In genomic region chr3:184110316-184110725, GRCh38 we compare ENCODE assay signal across 16 cellular contexts. TPM values are rescaled to one million over a fixed set of nuclear protein-coding genes. Genes with fewer than 3 reads are reported as not detected.
DNase-seq lines count a peak whose midpoint lies in the region; ATAC-seq, FAIRE-seq and TF ChIP-seq lines count a peak whose summit lies in the region.
"Had no signal": no experiment of that assay in that cellular context is flagged by ENCODE, and none has a peak within 500 bp of the region (broad histone marks: within the 10 kb centered on the region; RNA-seq: fewer than 3 reads in every experiment).

No MANE protein-coding gene starts in this region.

- TF ChIP-seq POLR2A in HepG2 (IDR thresholded peaks at IDR 0.05; ENCODE audit: insufficient read depth in 1 of 2, low read depth in 2 of 2, low read length in 2 of 2) = no peak

- H3K27ac Mint-ChIP-seq in activated naive CD4-positive, alpha-beta T cell treated with anti-CD3 and anti-CD28 coated beads, Interleukin-2, amount 10 ng/mL, durations not matched to agents 7 days and 5 days = no peak overlapping the region

- peaks cover 6% of the 10 kb centered on the region; the same call in 1 of the 2 replicates for H3K27me3 ChIP-seq in MG63
- peaks cover 0 to 2% of the 10 kb centered on the region in 2 experiments; a peak in 1 of 5 replicates for H3K27me3 ChIP-seq in HepG2 (ENCODE audit: control insufficient read depth in 1 of 2, insufficient read depth in 2 of 2, low read length in 2 of 2)
- H3K27me3 ChIP-seq: BLaER1 treated with 17β-estradiol and CSF1 and Interleukin-3, amounts not matched to agents 10 nM and 100 nM had no signal

- no peaks in the 10 kb centered on the region for H3K9me3 Mint-ChIP-seq in activated naive CD4-positive, alpha-beta T cell treated with anti-CD3 and anti-CD28 coated beads, Interleukin-2, amount 10 ng/mL, durations not matched to agents 7 days and 5 days

- no peak overlapping the region for H2AFZ ChIP-seq in HepG2 (ENCODE audit: low read length)

- in situ Hi-C loops in HepG2 (cut with HindIII; ENCODE audit: extremely low pct_ligation_motif_present, low pct_unique_long_range_greater_than_20kb) = no loop called here

- intact Hi-C loops in HepG2 (cut with micrococcal nuclease; ENCODE audit: unreplicated experiment) = no loop called here
- intact Hi-C loops in head of caudate nucleus (cut with DNase I) = no loop called here

- H3K4me3 ChIP-seq in MG63 (no peak overlapping the region), HepG2 (replicated peaks in 1 of 3; ENCODE audit: insufficient read depth in 1 of 3, low read depth in 2 of 3, low read length in 3 of 3) (no peak overlapping the region; a peak in 1 of 6 replicates)
- H3K4me3 ChIP-seq: BLaER1 treated with 17β-estradiol and CSF1 and Interleukin-3, amounts not matched to agents 10 nM and 100 nM had no signal

- peaks cover 21% of the 10 kb centered on the region for H3K27me3 Mint-ChIP-seq in activated naive CD4-positive, alpha-beta T cell treated with anti-CD3 and anti-CD28 coated beads, Interleukin-2, amount 10 ng/mL, durations not matched to agents 7 days and 5 days

- peaks cover 7% of the 10 kb centered on the region for H3K4me1 ChIP-seq in HepG2 (ENCODE audit: insufficient read depth, low read length)

- peak; percentile 79 for DNase-seq in EL
- DNase-seq in MG63 = peak; percentile 78
- DNase-seq in amniotic epithelial cell (ENCODE audit: low read depth) = peak; percentile 15
- DNase-seq in HepG2 (ENCODE audit: low spot score) = peak; percentile 50
- DNase-seq in activated naive CD4-positive, alpha-beta T cell treated with anti-CD3 and anti-CD28 coated beads, Interleukin-2, amount 10 ng/mL, durations not matched to agents 7 days and 5 days = no peak
- DNase-seq in head of caudate nucleus = no peak
- no peak for DNase-seq in cerebellar cortex (ENCODE audit: low spot score)
- DNase-seq: activated CD4-positive, alpha-beta T cell treated with anti-CD3 and anti-CD28 coated beads, Interleukin-2, amount 50 U/mL, for 1 hour; activated naive CD4-positive, alpha-beta T cell; NCI-H1105; NCI-H510A; right cardiac atrium had no signal

- WGBS in HepG2 (ENCODE audit: low lambda C conversion rate) = 5% methylated on average over 5 of the region's 7 CpGs

- no peaks in the 10 kb centered on the region for H3K79me2 ChIP-seq in HepG2 (ENCODE audit: insufficient read depth, low read length)

- no TSS peak for BruUV-seq in HepG2 (replicated peaks; lab: Mats Ljungman, UMichigan)

- no peak overlapping the region for H3K9ac ChIP-seq in HepG2 (ENCODE audit: insufficient read depth, low read depth, low read length)
- H3K9ac ChIP-seq: BLaER1 treated with 17β-estradiol and CSF1 and Interleukin-3, amounts not matched to agents 10 nM and 100 nM had no signal

- H4K20me1 ChIP-seq in HepG2 (ENCODE audit: insufficient read depth, low read length) = no peaks in the 10 kb centered on the region
- H4K20me1 ChIP-seq: BLaER1 treated with 17β-estradiol and CSF1 and Interleukin-3, amounts not matched to agents 10 nM and 100 nM had no signal

- peak overlapping the region; percentile 60; the same call in 1 of the 2 replicates for H3K4me2 ChIP-seq in HepG2 (ENCODE audit: low read depth, low read length)

- H3K4me3 Mint-ChIP-seq in activated naive CD4-positive, alpha-beta T cell treated with anti-CD3 and anti-CD28 coated beads, Interleukin-2, amount 10 ng/mL, durations not matched to agents 7 days and 5 days = no peak overlapping the region

- TF ChIP-seq EP300 in HepG2 (IDR thresholded peaks at IDR 0.05; ENCODE audit: low read depth in 2 of 2, low read length in 2 of 2) = no peak
- no peak for TF ChIP-seq EP300 in HepG2 (CRISPR knock-in tag; IDR thresholded peaks at IDR 0.05; ENCODE audit: borderline replicate concordance)

- H3K4me1 Mint-ChIP-seq in activated naive CD4-positive, alpha-beta T cell treated with anti-CD3 and anti-CD28 coated beads, Interleukin-2, amount 10 ng/mL, durations not matched to agents 7 days and 5 days = no peaks in the 10 kb centered on the region

- no peak for TF ChIP-seq CTCF in HepG2 (CRISPR knock-in tag; IDR thresholded peaks at IDR 0.05)

- H3K9me3 ChIP-seq in MG63 = no peaks in the 10 kb centered on the region
- H3K9me3 ChIP-seq in HepG2 (ENCODE audit: low read length) = no peaks in the 10 kb centered on the region
- H3K9me3 ChIP-seq: BLaER1 treated with 17β-estradiol and CSF1 and Interleukin-3, amounts not matched to agents 10 nM and 100 nM had no signal

- no peak for TF ChIP-seq RAD21 in HepG2 (CRISPR knock-in tag; IDR thresholded peaks at IDR 0.05)

- no peak for FAIRE-seq in HepG2 (lab: Jason Lieb, UNC)

- H3K36me3 ChIP-seq in MG63 (no peaks in the 10 kb centered on the region), HepG2 (replicated peaks in 1 of 2; ENCODE audit: control insufficient read depth in 1 of 2, insufficient read depth in 2 of 2, low read length in 2 of 2) (no peaks in the 10 kb centered on the region)
- H3K36me3 ChIP-seq: BLaER1 treated with 17β-estradiol and CSF1 and Interleukin-3, amounts not matched to agents 10 nM and 100 nM had no signal

- peak; percentile 66 for ATAC-seq in HepG2
- ATAC-seq in GM18511 (IDR thresholded peaks at IDR 0.05; ENCODE audit: unreplicated experiment) = no peak
- ATAC-seq: right cardiac atrium had no signal

- no peak overlapping the region for H3K27ac ChIP-seq in HepG2 (ENCODE audit: extremely low read length, insufficient read depth, low read length)
- H3K27ac ChIP-seq: BLaER1 treated with 17β-estradiol and CSF1 and Interleukin-3, amounts not matched to agents 10 nM and 100 nM; HL-60 had no signal

- POLR2A ChIA-PET in HepG2 (lab: Yijun Ruan, JAX) = no interaction called here

- CTCF ChIA-PET in HepG2 (lab: Yijun Ruan, JAX; ENCODE audit: low intra/inter-chr PET ratio, low total read pairs) = no interaction called here
- CTCF ChIA-PET in activated naive CD4-positive, alpha-beta T cell treated with anti-CD3 and anti-CD28 coated beads, Interleukin-2, amount 10 ng/mL, durations not matched to agents 7 days and 5 days (lab: Charles Lee) = no interaction called here

- H3K36me3 Mint-ChIP-seq in activated naive CD4-positive, alpha-beta T cell treated with anti-CD3 and anti-CD28 coated beads, Interleukin-2, amount 10 ng/mL, durations not matched to agents 7 days and 5 days = no peaks in the 10 kb centered on the region

RNA-seq across cellular contexts. Expression of gene HTR3E, which starts 13.5 kb away (rescaled TPM):
- total RNA-seq in MG63 (2014; rRNA removed; shearing (Covaris generic); ENCODE audit: low replicate concordance) = not detected in 2 replicates
- total RNA-seq in HepG2 (2016; rRNA removed; fragmentation: Illumina TruSeq; extraction: Trizol) = not detected in 2 replicates
- total RNA-seq in HepG2 (2016; cell fraction: cytosol; rRNA removed; fragmentation: Illumina TruSeq; extraction: Trizol; ENCODE audit: low read depth) = not detected in 2 replicates
- total RNA-seq in HepG2 (2016; cell fraction: insoluble cytoplasmic fraction; rRNA removed; fragmentation: Illumina TruSeq; extraction: Trizol) = not detected in 2 replicates
- total RNA-seq in HepG2 (2016; cell fraction: membrane; rRNA removed; fragmentation: Illumina TruSeq; extraction: Trizol) = not detected in 2 replicates
- not detected in 2 replicates for total RNA-seq in HepG2 (2016; cell fraction: nucleus; rRNA removed; fragmentation: Illumina TruSeq; extraction: Trizol)
- not detected in 2 replicates for polyA plus RNA-seq in HepG2 (2011; rRNA removed)
- polyA plus RNA-seq in HepG2 (2011; cell fraction: cytosol; rRNA removed) = not detected in 2 replicates
- not detected in 2 replicates for polyA plus RNA-seq in HepG2 (2011; cell fraction: nucleus; rRNA removed)
- polyA plus RNA-seq in HepG2 (2012) = not detected in 2 replicates
- not detected in 2 replicates for polyA plus RNA-seq in HepG2 (2016; cell fraction: cytosol; fragmentation: Illumina TruSeq; extraction: Trizol; ENCODE audit: low read depth)
- not detected in 2 replicates for polyA plus RNA-seq in HepG2 (2016; cell fraction: insoluble cytoplasmic fraction; fragmentation: Illumina TruSeq; extraction: Trizol; ENCODE audit: low read depth)
- polyA plus RNA-seq in HepG2 (2016; cell fraction: membrane; fragmentation: Illumina TruSeq; extraction: Trizol; ENCODE audit: low read depth) = not detected in 2 replicates
- not detected in 2 replicates for polyA plus RNA-seq in HepG2 (2016; cell fraction: nucleus; fragmentation: Illumina TruSeq; extraction: Trizol; ENCODE audit: insufficient read depth, low read depth)
- polyA minus RNA-seq in HepG2 (2011; rRNA and poly(A)+ RNA removed; ENCODE audit: low replicate concordance) = not detected in 2 replicates
- polyA minus RNA-seq in HepG2 (2011; cell fraction: cytosol; rRNA and poly(A)+ RNA removed) = not detected in 2 replicates
- polyA minus RNA-seq in HepG2 (2011; cell fraction: nucleus; rRNA and poly(A)+ RNA removed) = not detected in 2 replicates
- total RNA-seq: chondrocyte, right cardiac atrium had no signal
- polyA plus RNA-seq: right cardiac atrium had no signal

RNA-seq across cellular contexts. Expression of gene EIF2B5, which starts 24.8 kb away (rescaled TPM):
- total RNA-seq in MG63 (2014; rRNA removed; shearing (Covaris generic); ENCODE audit: low replicate concordance) = 41.7 and 50.5 TPM in 2 replicates
- total RNA-seq in HepG2 (2016; rRNA removed; fragmentation: Illumina TruSeq; extraction: Trizol) = 60.2 and 60.3 TPM in 2 replicates
- 13.3 and 14.4 TPM in 2 replicates for total RNA-seq in HepG2 (2016; cell fraction: cytosol; rRNA removed; fragmentation: Illumina TruSeq; extraction: Trizol; ENCODE audit: low read depth)
- 56.4 and 59.3 TPM in 2 replicates for total RNA-seq in HepG2 (2016; cell fraction: insoluble cytoplasmic fraction; rRNA removed; fragmentation: Illumina TruSeq; extraction: Trizol)
- 25.4 and 30.0 TPM in 2 replicates for total RNA-seq in HepG2 (2016; cell fraction: membrane; rRNA removed; fragmentation: Illumina TruSeq; extraction: Trizol)
- 46.2 and 46.9 TPM in 2 replicates for total RNA-seq in HepG2 (2016; cell fraction: nucleus; rRNA removed; fragmentation: Illumina TruSeq; extraction: Trizol)
- 38.4 and 42.2 TPM in 2 replicates for polyA plus RNA-seq in HepG2 (2011; rRNA removed)
- polyA plus RNA-seq in HepG2 (2011; cell fraction: cytosol; rRNA removed) = 31.2 and 31.6 TPM in 2 replicates
- polyA plus RNA-seq in HepG2 (2011; cell fraction: nucleus; rRNA removed) = 105 and 110 TPM in 2 replicates
- 31.8 and 34.3 TPM in 2 replicates for polyA plus RNA-seq in HepG2 (2012)
- 12.5 and 14.4 TPM in 2 replicates for polyA plus RNA-seq in HepG2 (2016; cell fraction: cytosol; fragmentation: Illumina TruSeq; extraction: Trizol; ENCODE audit: low read depth)
- polyA plus RNA-seq in HepG2 (2016; cell fraction: insoluble cytoplasmic fraction; fragmentation: Illumina TruSeq; extraction: Trizol; ENCODE audit: low read depth) = 49.2 and 49.4 TPM in 2 replicates
- 17.8 and 21.2 TPM in 2 replicates for polyA plus RNA-seq in HepG2 (2016; cell fraction: membrane; fragmentation: Illumina TruSeq; extraction: Trizol; ENCODE audit: low read depth)
- polyA plus RNA-seq in HepG2 (2016; cell fraction: nucleus; fragmentation: Illumina TruSeq; extraction: Trizol; ENCODE audit: insufficient read depth, low read depth) = 79.9 and 81.6 TPM in 2 replicates
- polyA minus RNA-seq in HepG2 (2011; rRNA and poly(A)+ RNA removed; ENCODE audit: low replicate concordance) = 63.6 and 87.1 TPM in 2 replicates
- polyA minus RNA-seq in HepG2 (2011; cell fraction: cytosol; rRNA and poly(A)+ RNA removed) = 14.2 and 16.3 TPM in 2 replicates
- 53.6 and 66.0 TPM in 2 replicates for polyA minus RNA-seq in HepG2 (2011; cell fraction: nucleus; rRNA and poly(A)+ RNA removed)

RNA-seq across cellular contexts. Expression of gene DVL3, which starts 44.9 kb away (rescaled TPM):
- 20.8 and 42.6 TPM in 2 replicates for total RNA-seq in MG63 (2014; rRNA removed; shearing (Covaris generic); ENCODE audit: low replicate concordance)
- total RNA-seq in HepG2 (2016; rRNA removed; fragmentation: Illumina TruSeq; extraction: Trizol) = 25.4 and 29.0 TPM in 2 replicates
- 23.8 and 24.8 TPM in 2 replicates for total RNA-seq in HepG2 (2016; cell fraction: cytosol; rRNA removed; fragmentation: Illumina TruSeq; extraction: Trizol; ENCODE audit: low read depth)
- 20.5 and 27.5 TPM in 2 replicates for total RNA-seq in HepG2 (2016; cell fraction: insoluble cytoplasmic fraction; rRNA removed; fragmentation: Illumina TruSeq; extraction: Trizol)
- total RNA-seq in HepG2 (2016; cell fraction: membrane; rRNA removed; fragmentation: Illumina TruSeq; extraction: Trizol) = 52.6 and 55.8 TPM in 2 replicates
- 28.8 and 35.1 TPM in 2 replicates for total RNA-seq in HepG2 (2016; cell fraction: nucleus; rRNA removed; fragmentation: Illumina TruSeq; extraction: Trizol)
- 36.1 and 42.9 TPM in 2 replicates for polyA plus RNA-seq in HepG2 (2011; rRNA removed)
- 18.8 and 21.5 TPM in 2 replicates for polyA plus RNA-seq in HepG2 (2011; cell fraction: cytosol; rRNA removed)
- 166 and 190 TPM in 2 replicates for polyA plus RNA-seq in HepG2 (2011; cell fraction: nucleus; rRNA removed)
- polyA plus RNA-seq in HepG2 (2012) = 37.1 and 38.4 TPM in 2 replicates
- 40.0 and 43.8 TPM in 2 replicates for polyA plus RNA-seq in HepG2 (2016; cell fraction: cytosol; fragmentation: Illumina TruSeq; extraction: Trizol; ENCODE audit: low read depth)
- polyA plus RNA-seq in HepG2 (2016; cell fraction: insoluble cytoplasmic fraction; fragmentation: Illumina TruSeq; extraction: Trizol; ENCODE audit: low read depth) = 28.4 and 42.1 TPM in 2 replicates
- 59.8 and 69.8 TPM in 2 replicates for polyA plus RNA-seq in HepG2 (2016; cell fraction: membrane; fragmentation: Illumina TruSeq; extraction: Trizol; ENCODE audit: low read depth)
- polyA plus RNA-seq in HepG2 (2016; cell fraction: nucleus; fragmentation: Illumina TruSeq; extraction: Trizol; ENCODE audit: insufficient read depth, low read depth) = 134 and 135 TPM in 2 replicates
- 62.6 and 62.7 TPM in 2 replicates for polyA minus RNA-seq in HepG2 (2011; rRNA and poly(A)+ RNA removed; ENCODE audit: low replicate concordance)
- 24.4 and 29.1 TPM in 2 replicates for polyA minus RNA-seq in HepG2 (2011; cell fraction: cytosol; rRNA and poly(A)+ RNA removed)
- 50.5 and 58.6 TPM in 2 replicates for polyA minus RNA-seq in HepG2 (2011; cell fraction: nucleus; rRNA and poly(A)+ RNA removed)

RNA-seq across cellular contexts. Expression of gene HTR3C, which starts 57.5 kb away (rescaled TPM):
- total RNA-seq in MG63 (2014; rRNA removed; shearing (Covaris generic); ENCODE audit: low replicate concordance) = not detected in 2 replicates
- not detected in 2 replicates for total RNA-seq in HepG2 (2016; rRNA removed; fragmentation: Illumina TruSeq; extraction: Trizol)
- not detected in 2 replicates for total RNA-seq in HepG2 (2016; cell fraction: cytosol; rRNA removed; fragmentation: Illumina TruSeq; extraction: Trizol; ENCODE audit: low read depth)
- total RNA-seq in HepG2 (2016; cell fraction: insoluble cytoplasmic fraction; rRNA removed; fragmentation: Illumina TruSeq; extraction: Trizol) = not detected in 2 replicates
- total RNA-seq in HepG2 (2016; cell fraction: membrane; rRNA removed; fragmentation: Illumina TruSeq; extraction: Trizol) = not detected in 2 replicates
- total RNA-seq in HepG2 (2016; cell fraction: nucleus; rRNA removed; fragmentation: Illumina TruSeq; extraction: Trizol) = not detected in 2 replicates
- polyA plus RNA-seq in HepG2 (2011; rRNA removed) = not detected in 2 replicates
- polyA plus RNA-seq in HepG2 (2011; cell fraction: cytosol; rRNA removed) = not detected in 2 replicates
- polyA plus RNA-seq in HepG2 (2011; cell fraction: nucleus; rRNA removed) = not detected in 2 replicates
- not detected in 2 replicates for polyA plus RNA-seq in HepG2 (2012)
- polyA plus RNA-seq in HepG2 (2016; cell fraction: cytosol; fragmentation: Illumina TruSeq; extraction: Trizol; ENCODE audit: low read depth) = not detected in 2 replicates
- polyA plus RNA-seq in HepG2 (2016; cell fraction: insoluble cytoplasmic fraction; fragmentation: Illumina TruSeq; extraction: Trizol; ENCODE audit: low read depth) = not detected in 2 replicates
- polyA plus RNA-seq in HepG2 (2016; cell fraction: membrane; fragmentation: Illumina TruSeq; extraction: Trizol; ENCODE audit: low read depth) = not detected in 2 replicates
- polyA plus RNA-seq in HepG2 (2016; cell fraction: nucleus; fragmentation: Illumina TruSeq; extraction: Trizol; ENCODE audit: insufficient read depth, low read depth) = not detected in 2 replicates
- not detected in 2 replicates for polyA minus RNA-seq in HepG2 (2011; rRNA and poly(A)+ RNA removed; ENCODE audit: low replicate concordance)
- not detected in 2 replicates for polyA minus RNA-seq in HepG2 (2011; cell fraction: cytosol; rRNA and poly(A)+ RNA removed)
- polyA minus RNA-seq in HepG2 (2011; cell fraction: nucleus; rRNA and poly(A)+ RNA removed) = not detected in 2 replicates
- total RNA-seq: chondrocyte, right cardiac atrium had no signal
- polyA plus RNA-seq: right cardiac atrium had no signal

Comparison
In these comparisons a context has a peak if more than half of its experiments do, and no peak if none do; other contexts are left out.
1. DNase-seq: peak in EL (single experiment), MG63 (single experiment), amniotic epithelial cell (single experiment) and HepG2 (single experiment); none in activated naive CD4-positive, alpha-beta T cell treated with anti-CD3 and anti-CD28 coated beads, Interleukin-2, amount 10 ng/mL, durations not matched to agents 7 days and 5 days (single experiment), head of caudate nucleus (0 of 42) and cerebellar cortex (single experiment).